9 cellular contexts compared by ENCODE assay signal in genomic region chr19:54209058-54209747, GRCh38. TPM values are rescaled to one million over a fixed set of nuclear protein-coding genes. Genes with fewer than 3 reads are reported as not detected.
DNase-seq lines count a peak whose midpoint lies in the region; ATAC-seq and TF ChIP-seq lines count a peak whose summit lies in the region.
"Had no signal": no experiment of that assay in that cellular context is flagged by ENCODE, and none has a peak within 500 bp of the region (broad histone marks: within the 10 kb centered on the region; RNA-seq: fewer than 3 reads in every experiment).

No MANE protein-coding gene starts in this region.

- H3K27ac ChIP-seq in SK-N-MC (peak overlapping the region; percentile 68; the same call in 1 of the 2 replicates), heart left ventricle (peak overlapping the region; percentile 5 to 91 (median 68)), gastrocnemius medialis (peak overlapping the region; percentile 74 to 95 (median 86)), MM.1S (ENCODE audit: low read length) (no peak overlapping the region)

- intact Hi-C loops in heart left ventricle (cut with DNase I) (no loop called here), gastrocnemius medialis (cut with DNase I; ENCODE audit: low total_unique reads) (loop anchor here (10.0 kb wide), 1 partner anchor 1396 kb away; the partner anchor contains the start of genes ZNF524 and ZNF865)

- H3K9ac ChIP-seq in SK-N-MC (ENCODE audit: insufficient read length) (no peak overlapping the region), MM.1S (ENCODE audit: low read length) (no peak overlapping the region)

- peaks cover 30% of the 10 kb centered on the region for H3K79me2 ChIP-seq in MM.1S (ENCODE audit: low read length)

- peaks cover 62% of the 10 kb centered on the region for H3F3A ChIP-seq in MM.1S (ENCODE audit: insufficient read depth, low read length)

- no peak overlapping the region for H2AFZ ChIP-seq in MM.1S (ENCODE audit: low read length)

- DNase-seq in SK-N-MC (ENCODE audit: low read depth, low spot score) (no peak), heart left ventricle (no peak), gastrocnemius medialis (no peak), MM.1S (no peak), NCI-H1436 treated with DMSO at 0.1 percent for 48 hours (lab: John Stamatoyannopoulos, UW) (no peak), AG20443 (ENCODE audit: low spot score) (no peak), KG1 (lab: John Stamatoyannopoulos, UW) (no peak)

- H3K4me1 ChIP-seq in heart left ventricle (peaks cover 14 to 70% (median 45%) of the 10 kb centered on the region in 12 donors), gastrocnemius medialis (peaks cover 45 to 55% of the 10 kb centered on the region in 2 donors), MM.1S (ENCODE audit: low read length) (peaks cover 11% of the 10 kb centered on the region; the same call in 1 of the 2 replicates)

- no peak overlapping the region for H3K4me2 ChIP-seq in MM.1S (ENCODE audit: low read depth, low read length)

- H3K4me3 ChIP-seq in SK-N-MC, result no peak overlapping the region
- H3K4me3 ChIP-seq in heart left ventricle, result peak overlapping the region in 1 of 12 donors; percentile 21
- H3K4me3 ChIP-seq in gastrocnemius medialis, result no peak overlapping the region
- H3K4me3 ChIP-seq in MM.1S (ENCODE audit: low read length), result no peak overlapping the region

- peaks cover 42% of the 10 kb centered on the region for H3K36me3 ChIP-seq in SK-N-MC (ENCODE audit: insufficient read depth, low read length)
- H3K36me3 ChIP-seq in heart left ventricle, result peaks cover 2 to 44% (median 39%) of the 10 kb centered on the region in 9 donors
- peaks cover 0 to 41% of the 10 kb centered on the region in 2 donors for H3K36me3 ChIP-seq in gastrocnemius medialis
- peaks cover 23% of the 10 kb centered on the region for H3K36me3 ChIP-seq in MM.1S (replicated peaks; ENCODE audit: insufficient read depth, low read length)

- H3K9me3 ChIP-seq in SK-N-MC (ENCODE audit: low read depth, low read length) (no peaks in the 10 kb centered on the region), heart left ventricle (no peaks in the 10 kb centered on the region), gastrocnemius medialis (no peaks in the 10 kb centered on the region), MM.1S (replicated peaks; ENCODE audit: insufficient read depth, low read length) (no peaks in the 10 kb centered on the region)

- H3K27me3 ChIP-seq in heart left ventricle (no peaks in the 10 kb centered on the region), gastrocnemius medialis (no peaks in the 10 kb centered on the region), MM.1S (replicated peaks; ENCODE audit: insufficient read depth, low read length) (no peaks in the 10 kb centered on the region)

- ATAC-seq in heart left ventricle (peak; percentile 2 to 17 (median 7)), gastrocnemius medialis (peak; percentile 4 to 9)

- TF ChIP-seq POLR2A in GM15510 (IDR thresholded peaks at IDR 0.05; ENCODE audit: borderline replicate concordance, extremely low read depth, insufficient read length) (peak; percentile 12), heart left ventricle (IDR thresholded peaks at IDR 0.05) (no peak), gastrocnemius medialis (IDR thresholded peaks at IDR 0.05) (no peak)

- in situ Hi-C loops in gastrocnemius medialis (cut with MboI; ENCODE audit: low sequenced_read_pairs in 4 of 4), result loop anchor here in 1 of 4 donors (10.0 kb wide), 1 partner anchor 246 kb away; no protein-coding TSS in a partner anchor

- H4K20me1 ChIP-seq in MM.1S (ENCODE audit: insufficient read depth, low read length), result peaks cover 57% of the 10 kb centered on the region

- WGBS in heart left ventricle, 4 donors, result 61 to 71% (median 67%) methylated on average over 7 to 23 of the region's 23 CpGs

- no peaks in the 10 kb centered on the region for H3K9me2 ChIP-seq in MM.1S (replicated peaks; ENCODE audit: insufficient read depth, low read length)

- TF ChIP-seq CTCF in heart left ventricle (IDR thresholded peaks at IDR 0.05) (no peak), gastrocnemius medialis (IDR thresholded peaks at IDR 0.05 in 4 of 5, conservative IDR thresholded peaks at IDR 0.05 in 1 of 5) (no peak), MM.1S (IDR thresholded peaks at IDR 0.05; ENCODE audit: low read length) (no peak)

RNA-seq across cellular contexts. Expression of gene RPS9, which starts 8.5 kb away (rescaled TPM):
- total RNA-seq in heart left ventricle, result 100 to 1,000 TPM; 551 to 937 (median 684) TPM
- 1,000 to 10,000 TPM; 1,306 to 2,068 TPM for polyA plus RNA-seq in heart left ventricle
- 1,000 to 10,000 TPM; 1,002 to 1,381 (median 1,253) TPM for total RNA-seq in gastrocnemius medialis

RNA-seq across cellular contexts. Expression of gene LILRB3, which starts 13.6 kb away (rescaled TPM):
- total RNA-seq in heart left ventricle, result 10 to 100 TPM in 2 of 9 donors, 1 to 10 TPM in 6, under 1 TPM in 1; 0.54 to 31.4 (median 3.8) TPM
- polyA plus RNA-seq in heart left ventricle, result 1 to 10 TPM; 1.3 to 3.7 TPM
- total RNA-seq in gastrocnemius medialis, result 1 to 10 TPM in 2 of 4 donors, under 1 TPM in 1, not detected in 1; 0.51 to 7.1 (median 3.6) TPM
- total RNA-seq: lung microvascular endothelial cell had no signal

RNA-seq across cellular contexts. Expression of gene TSEN34, which starts 18.1 kb away (rescaled TPM):
- total RNA-seq in heart left ventricle (10 to 100 TPM; 13.2 to 48.9 (median 23.5) TPM), gastrocnemius medialis (10 to 100 TPM; 40.9 to 48.9 (median 43.9) TPM)
- polyA plus RNA-seq in heart left ventricle, result 10 to 100 TPM; 10.2 to 35.1 TPM

RNA-seq across cellular contexts. Expression of gene MBOAT7, which starts 19.8 kb away (rescaled TPM):
- 10 to 100 TPM; 11.3 to 37.3 (median 19.6) TPM for total RNA-seq in heart left ventricle
- polyA plus RNA-seq in heart left ventricle, result 10 to 100 TPM in 1 of 2 donors, 1 to 10 TPM in 1; 9.8 to 25.6 TPM
- 10 to 100 TPM; 11.6 to 36.4 (median 19.3) TPM for total RNA-seq in gastrocnemius medialis

RNA-seq across cellular contexts. Expression of gene LILRA6, which starts 33.4 kb away (rescaled TPM):
- total RNA-seq in heart left ventricle, result 10 to 100 TPM in 1 of 9 donors, 1 to 10 TPM in 4, under 1 TPM in 4; 0.44 to 20.9 (median 1.3) TPM
- 1 to 10 TPM; 1.0 to 1.7 TPM for polyA plus RNA-seq in heart left ventricle
- total RNA-seq in gastrocnemius medialis, result 1 to 10 TPM in 1 of 4 donors, under 1 TPM in 2, not detected in 1; 0.19 to 1.1 (median 0.52) TPM
- total RNA-seq: lung microvascular endothelial cell had no signal
